Comparison of ENCODE assay signal across 38 cellular contexts in genomic region chr16:88361775-88362174, GRCh38.
"Had no signal": no experiment of that assay in that cellular context is flagged by ENCODE, and none has a peak within 500 bp of the region (broad histone marks: within the 10 kb centered on the region; RNA-seq: fewer than 3 reads in every experiment).

No MANE protein-coding gene starts in this region.

- H3K4me1 Mint-ChIP-seq: activated naive CD4-positive, alpha-beta T cell treated with anti-CD3 and anti-CD28 coated beads, Interleukin-2, amount 10 ng/mL, durations not matched to agents 7 days and 5 days; activated naive CD4-positive, alpha-beta T cell treated with anti-CD3 and anti-CD28 coated beads, Interleukin-2, amount 50 U/mL, for 24 hours; activated naive CD8-positive, alpha-beta T cell treated with anti-CD3 and anti-CD28 coated beads for 36 hours; activated naive CD8-positive, alpha-beta T cell treated with anti-CD3 and anti-CD28 coated beads, Interleukin-2, amount 10 ng/mL, durations not matched to agents 7 days and 5 days; activated T-helper 17 cell treated with anti-CD3 and anti-CD28 coated beads, Interleukin-2, amount 50 U/mL, for 72 hours; brain; central memory CD8-positive, alpha-beta T cell had no signal

- H3K4me3 Mint-ChIP-seq: activated naive CD4-positive, alpha-beta T cell treated with anti-CD3 and anti-CD28 coated beads for 36 hours; activated naive CD4-positive, alpha-beta T cell treated with anti-CD3 and anti-CD28 coated beads, Interleukin-2, amount 10 ng/mL, durations not matched to agents 7 days and 5 days; activated naive CD4-positive, alpha-beta T cell treated with anti-CD3 and anti-CD28 coated beads, Interleukin-2, amount 50 U/mL, for 24 hours; activated naive CD8-positive, alpha-beta T cell; activated naive CD8-positive, alpha-beta T cell treated with anti-CD3 and anti-CD28 coated beads for 36 hours; activated naive CD8-positive, alpha-beta T cell treated with anti-CD3 and anti-CD28 coated beads, Interleukin-2, amount 10 ng/mL, durations not matched to agents 7 days and 5 days; activated naive CD8-positive, alpha-beta T cell treated with anti-CD3 and anti-CD28 coated beads, Interleukin-2, amount 50 U/mL, for 24 hours; activated T-cell treated with anti-CD3 and anti-CD28 coated beads, Interleukin-2, amount 50 U/mL, for 24 hours; activated T-cell treated with anti-CD3 and anti-CD28 coated beads, Interleukin-2, amount 50 U/mL, for 4 hours; activated T-cell treated with anti-CD3 and anti-CD28 coated beads, Interleukin-2, amount 50 U/mL, for 72 hours; activated T-helper 1 cell treated with anti-CD3 and anti-CD28 coated beads, Interleukin-12 subunit alpha, Interleukin-12 subunit beta, Interleukin-2, Interleukin-4 antibody, amounts not matched to agents 30 ng/mL and 10 ng/mL and 1 ng/mL, durations not matched to agents 14 hours and 24 hours and 36 hours; activated T-helper 17 cell treated with anti-CD3 and anti-CD28 coated beads, Interleukin-2, amount 50 U/mL, for 72 hours; brain; central memory CD8-positive, alpha-beta T cell had no signal

- H3K36me3 ChIP-seq: adrenal gland, ascending aorta, brain microvascular endothelial cell, breast epithelium, cardiac muscle cell had no signal

- H3K4me1 ChIP-seq: adrenal gland, ascending aorta, body of pancreas, breast epithelium had no signal

- FAIRE-seq: astrocyte, bronchial epithelial cell had no signal

- H3K9me3 Mint-ChIP-seq: activated naive CD4-positive, alpha-beta T cell treated with anti-CD3 and anti-CD28 coated beads, Interleukin-2, amount 10 ng/mL, durations not matched to agents 7 days and 5 days; central memory CD8-positive, alpha-beta T cell had no signal

- H3K27me3 ChIP-seq: adrenal gland, ascending aorta, body of pancreas, brain microvascular endothelial cell, breast epithelium, cardiac muscle cell had no signal

- H3K9me3 ChIP-seq: adrenal gland, ascending aorta, breast epithelium had no signal

- H3K4me3 ChIP-seq: adrenal gland, ascending aorta, body of pancreas, breast epithelium, cardiac muscle cell had no signal

- ATAC-seq: activated naive CD4-positive, alpha-beta T cell treated with anti-CD3 and anti-CD28 coated beads, Interleukin-2, amount 50 U/mL, for 72 hours; activated naive CD8-positive, alpha-beta T cell treated with anti-CD3 and anti-CD28 coated beads, Interleukin-2, amount 50 U/mL, for 24 hours; activated T-cell treated with anti-CD3 and anti-CD28 coated beads, Interleukin-2, amount 50 U/mL, for 4 hours; activated T-cell treated with anti-CD3 and anti-CD28 coated beads, Interleukin-2, amount 50 U/mL, for 72 hours; activated T-helper 17 cell treated with anti-CD3 and anti-CD28 coated beads, Interleukin-2, amount 50 U/mL, for 72 hours; body of pancreas had no signal

- H3K27ac Mint-ChIP-seq: activated naive CD4-positive, alpha-beta T cell treated with anti-CD3 and anti-CD28 coated beads for 36 hours; activated naive CD4-positive, alpha-beta T cell treated with anti-CD3 and anti-CD28 coated beads, Interleukin-2, amount 10 ng/mL, durations not matched to agents 7 days and 5 days; activated naive CD4-positive, alpha-beta T cell treated with anti-CD3 and anti-CD28 coated beads, Interleukin-2, amount 50 U/mL, for 24 hours; activated naive CD4-positive, alpha-beta T cell treated with anti-CD3 and anti-CD28 coated beads, Interleukin-2, amount 50 U/mL, for 72 hours; activated naive CD8-positive, alpha-beta T cell; activated naive CD8-positive, alpha-beta T cell treated with anti-CD3 and anti-CD28 coated beads for 36 hours; activated naive CD8-positive, alpha-beta T cell treated with anti-CD3 and anti-CD28 coated beads, Interleukin-2, amount 10 ng/mL, durations not matched to agents 7 days and 5 days; activated naive CD8-positive, alpha-beta T cell treated with anti-CD3 and anti-CD28 coated beads, Interleukin-2, amount 50 U/mL, for 24 hours; activated T-cell treated with anti-CD3 and anti-CD28 coated beads, Interleukin-2, amount 50 U/mL, for 24 hours; activated T-cell treated with anti-CD3 and anti-CD28 coated beads, Interleukin-2, amount 50 U/mL, for 72 hours; activated T-helper 1 cell treated with anti-CD3 and anti-CD28 coated beads, Interleukin-12 subunit alpha, Interleukin-12 subunit beta, Interleukin-2, Interleukin-4 antibody, amounts not matched to agents 30 ng/mL and 10 ng/mL and 1 ng/mL, durations not matched to agents 14 hours and 24 hours and 36 hours; activated T-helper 17 cell treated with anti-CD3 and anti-CD28 coated beads, Interleukin-2, amount 50 U/mL, for 72 hours; brain had no signal

- H3K36me3 Mint-ChIP-seq: activated naive CD4-positive, alpha-beta T cell treated with anti-CD3 and anti-CD28 coated beads, Interleukin-2, amount 10 ng/mL, durations not matched to agents 7 days and 5 days; activated naive CD8-positive, alpha-beta T cell; activated naive CD8-positive, alpha-beta T cell treated with anti-CD3 and anti-CD28 coated beads for 36 hours; activated naive CD8-positive, alpha-beta T cell treated with anti-CD3 and anti-CD28 coated beads, Interleukin-2, amount 10 ng/mL, durations not matched to agents 7 days and 5 days; brain had no signal

- H3K27ac ChIP-seq: adrenal gland, ascending aorta, body of pancreas, brain microvascular endothelial cell, breast epithelium, cardiac muscle cell had no signal

- DNase-seq: activated effector memory CD4-positive, alpha-beta T cell treated with anti-CD3 and anti-CD28 coated beads, Interleukin-2, amount 50 U/mL, for 16 hours; activated effector memory CD4-positive, alpha-beta T cell treated with Interleukin-2 at 50 U/mL for 16 hours; activated gamma-delta T cell; activated gamma-delta T cell treated with Interleukin-2 at 50 U/mL for 16 hours; activated naive CD4-positive, alpha-beta T cell; activated naive CD4-positive, alpha-beta T cell treated with anti-CD3 and anti-CD28 coated beads for 36 hours; activated naive CD4-positive, alpha-beta T cell treated with anti-CD3 and anti-CD28 coated beads, Interleukin-2, amount 10 ng/mL, durations not matched to agents 7 days and 5 days; activated naive CD4-positive, alpha-beta T cell treated with anti-CD3 and anti-CD28 coated beads, Interleukin-2, amount 50 U/mL, for 16 hours; activated naive CD4-positive, alpha-beta T cell treated with Interleukin-2 at 50 U/mL for 16 hours; activated naive CD8-positive, alpha-beta T cell treated with anti-CD3 and anti-CD28 coated beads for 36 hours; activated naive CD8-positive, alpha-beta T cell treated with anti-CD3 and anti-CD28 coated beads, Interleukin-2, amount 10 ng/mL, durations not matched to agents 7 days and 5 days; activated naive CD8-positive, alpha-beta T cell treated with anti-CD3 and anti-CD28 coated beads, Interleukin-2, amount 50 U/mL, for 24 hours; activated T-cell treated with anti-CD3 and anti-CD28 coated beads, Interleukin-2, amount 50 U/mL, for 1 hour; activated T-cell treated with anti-CD3 and anti-CD28 coated beads, Interleukin-2, amount 50 U/mL, for 24 hours; activated T-cell treated with anti-CD3 and anti-CD28 coated beads, Interleukin-2, amount 50 U/mL, for 4 hours; activated T-cell treated with anti-CD3 and anti-CD28 coated beads, Interleukin-2, amount 50 U/mL, for 48 hours; activated T-cell treated with anti-CD3 and anti-CD28 coated beads, Interleukin-2, amount 50 U/mL, for 72 hours; adrenal gland; amniotic stem cell; amygdala; anterior cingulate cortex; body of pancreas; brain microvascular endothelial cell; caudate nucleus; central memory CD4-positive, alpha-beta T cell; cerebellar nuclear complex had no signal
